Comparison of ENCODE assay signal across 8 cellular contexts in the genomic region with DNA sequence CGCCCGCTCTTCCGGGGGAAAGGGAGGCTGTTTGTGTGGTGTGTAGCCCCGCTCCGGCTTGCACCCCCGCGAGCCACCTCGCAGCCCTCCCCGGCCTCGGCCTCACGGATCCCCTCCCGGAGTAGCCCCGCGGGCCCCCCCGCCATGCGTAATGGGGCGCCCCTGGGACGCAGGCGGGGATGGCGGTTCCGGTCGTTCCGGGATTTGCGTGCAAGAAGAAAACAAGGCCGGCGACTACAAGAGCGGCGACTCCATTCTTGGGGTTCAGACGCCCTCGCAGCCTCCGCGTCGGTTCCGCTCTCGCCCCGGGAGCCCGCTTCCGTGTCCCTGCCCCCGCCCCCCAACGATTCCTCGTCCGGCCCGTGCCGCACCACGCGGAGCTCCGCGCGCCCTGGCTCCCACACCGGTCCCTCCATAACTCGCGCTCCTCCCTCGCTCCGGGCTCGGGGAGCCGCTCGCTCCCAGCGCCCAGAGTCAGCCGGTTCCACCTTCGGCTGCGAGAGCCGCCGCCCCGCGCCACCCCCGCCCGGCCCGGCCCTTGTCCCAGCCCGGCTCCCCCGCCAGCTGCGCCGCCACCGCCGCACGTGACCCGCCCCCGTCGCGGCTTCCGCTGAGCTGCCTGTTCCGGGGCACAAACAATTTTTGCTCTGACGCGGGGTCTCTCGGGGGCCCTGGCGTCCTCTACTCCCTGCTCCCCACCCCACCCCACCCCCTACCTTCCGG.
DNase-seq lines count a peak whose midpoint lies in the region; ATAC-seq, FAIRE-seq and TF ChIP-seq lines count a peak whose summit lies in the region.

No MANE protein-coding gene starts in this region.

- peak overlapping the region; percentile 95 for H3K9ac ChIP-seq in NT2/D1 (ENCODE audit: insufficient read length, low read depth)

- H3K36me3 ChIP-seq in NT2/D1 (ENCODE audit: insufficient read depth, insufficient read length, low read length) (no peaks in the 10 kb centered on the region), urinary bladder (ENCODE audit: insufficient read depth) (no peaks in the 10 kb centered on the region)

- H3K27ac ChIP-seq in urinary bladder (ENCODE audit: low read depth), result peak overlapping the region; percentile 96

- ATAC-seq in GM21390 (IDR thresholded peaks at IDR 0.05; ENCODE audit: unreplicated experiment), result peak; percentile 26
- ATAC-seq in omental fat pad (ENCODE audit: low FRiP score), result peak; percentile 29

- no peak for FAIRE-seq in GM19239 (lab: Jason Lieb, UNC)

- H3K27me3 ChIP-seq in NT2/D1 (ENCODE audit: insufficient read depth, insufficient read length), result peaks cover 20% of the 10 kb centered on the region

- no peaks in the 10 kb centered on the region for H3K4me1 ChIP-seq in NT2/D1 (ENCODE audit: insufficient read depth, insufficient read length)
- no peaks in the 10 kb centered on the region for H3K4me1 ChIP-seq in urinary bladder (ENCODE audit: insufficient read depth)

- WGBS in urinary bladder, result 1% methylated on average over 78 of the region's 86 CpGs

- no peak for TF ChIP-seq CTCF in omental fat pad (IDR thresholded peaks at IDR 0.05)

- no peaks in the 10 kb centered on the region for H3K9me3 ChIP-seq in NT2/D1 (ENCODE audit: insufficient read depth, low read length)

- H3K4me3 ChIP-seq in NT2/D1 (ENCODE audit: insufficient read length, low read depth) (peak overlapping the region; percentile 69), urinary bladder (ENCODE audit: low read depth, low read length) (peak overlapping the region; percentile 53)

- peak; percentile 57 for DNase-seq in CMK (ENCODE audit: low read depth)
- no peak for DNase-seq in NT2/D1 (ENCODE audit: low read depth, low spot score)
- DNase-seq in activated gamma-delta T cell (lab: John Stamatoyannopoulos, UW), result peak; percentile 74
- peak; percentile 75 for DNase-seq in germinal center (ENCODE audit: low spot score)
- DNase-seq in omental fat pad (ENCODE audit: low spot score), result no peak
- no peak for DNase-seq in GM19239 (ENCODE audit: insufficient read length, low spot score)

Comparison
In these comparisons a context has a peak if more than half of its experiments do, and no peak if none do; other contexts are left out.
1. DNase-seq: peak in CMK (single experiment), activated gamma-delta T cell (single experiment) and germinal center (single experiment); none in NT2/D1 (single experiment), omental fat pad (single experiment) and GM19239 (single experiment).